28 cellular contexts compared by ENCODE assay signal in the genomic region with DNA sequence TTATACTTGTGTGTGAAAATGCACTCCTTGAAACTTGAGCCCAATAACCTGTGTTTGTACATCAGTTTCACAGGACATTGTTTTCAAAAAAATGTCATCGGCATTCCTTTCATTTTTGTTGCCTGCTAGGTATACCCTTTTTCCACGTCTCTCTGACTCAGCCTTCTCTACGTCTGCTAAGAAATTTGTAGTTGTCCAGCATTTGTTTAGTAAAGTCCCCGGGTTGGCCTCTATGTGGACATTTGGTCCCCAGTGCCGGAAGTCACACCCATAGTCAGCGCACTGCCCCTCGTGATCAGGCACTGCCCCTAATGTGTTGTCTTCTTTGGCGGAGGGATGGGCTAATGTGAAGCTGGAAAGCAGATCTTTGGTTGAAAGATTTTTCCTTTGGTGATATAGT.
"Had no signal": no experiment of that assay in that cellular context is flagged by ENCODE, and none has a peak within 500 bp of the region (broad histone marks: within the 10 kb centered on the region; RNA-seq: fewer than 3 reads in every experiment).

No MANE protein-coding gene starts in this region.

- H3K9me3 ChIP-seq: colonic mucosa, heart right ventricle, lower lobe of right lung, psoas muscle, stomach, suprapubic skin, tibial nerve had no signal

- H3K9ac ChIP-seq: neural progenitor cell, parathyroid adenoma had no signal

- H3K9me3 Mint-ChIP-seq: activated B cell treated with CpG ODN at 0.5 μM for 24 hours; activated CD8-positive, alpha-beta T cell treated with anti-CD3 and anti-CD28 coated beads for 36 hours; activated T-cell treated with anti-CD3 and anti-CD28 coated beads, Interleukin-2, amount 50 U/mL, for 4 hours; neural progenitor cell had no signal

- ATAC-seq: activated CD8-positive, alpha-beta T cell treated with anti-CD3 and anti-CD28 coated beads for 36 hours; activated T-cell treated with anti-CD3 and anti-CD28 coated beads, Interleukin-2, amount 50 U/mL, for 4 hours; activated T-helper 17 cell treated with anti-CD3 and anti-CD28 coated beads, Interleukin-2, amount 50 U/mL, for 72 hours; heart right ventricle; left lobe of liver; lower lobe of right lung; naive thymus-derived CD8-positive, alpha-beta T cell; stimulated activated naive B cell treated with anti-CD40 and anti-IgM and Interleukin-4, amounts not matched to agents 10 μg/mL and 1 μg/mL and 100 μg/mL, for 72 hours had no signal

- H3K79me2 ChIP-seq: parathyroid adenoma had no signal

- H3K27ac Mint-ChIP-seq: activated B cell treated with CpG ODN at 0.5 μM for 24 hours; activated CD8-positive, alpha-beta T cell treated with anti-CD3 and anti-CD28 coated beads for 36 hours; activated T-helper 17 cell treated with anti-CD3 and anti-CD28 coated beads, Interleukin-2, amount 50 U/mL, for 72 hours; naive thymus-derived CD8-positive, alpha-beta T cell; neural progenitor cell; stimulated activated naive B cell treated with anti-CD40 and anti-IgM and Interleukin-4, amounts not matched to agents 10 μg/mL and 1 μg/mL and 100 μg/mL, for 72 hours had no signal

- H3K4me2 ChIP-seq: neural progenitor cell had no signal

- DNase-seq: activated B cell treated with CpG ODN at 0.5 μM for 24 hours; activated CD4-positive, alpha-beta T cell treated with anti-CD3 and anti-CD28 coated beads, Interleukin-2, amount 50 U/mL, for 1 hour; activated CD8-positive, alpha-beta T cell treated with anti-CD3 and anti-CD28 coated beads for 36 hours; activated gamma-delta T cell treated with Interleukin-2 at 50 U/mL for 16 hours; activated naive CD4-positive, alpha-beta T cell treated with anti-CD3 and anti-CD28 coated beads, Interleukin-2, amount 50 U/mL, for 16 hours; activated T-cell treated with anti-CD3 and anti-CD28 coated beads, Interleukin-2, amount 50 U/mL, for 4 hours; amygdala; cerebellar nuclear complex; colonic mucosa; foreskin fibroblast; heart right ventricle; lower lobe of right lung; mesenchymal stem cell; naive thymus-derived CD8-positive, alpha-beta T cell; occipital lobe; psoas muscle; stimulated activated CD4-positive, alpha-beta T cell treated with anti-CD3 and anti-CD28 coated beads, Interleukin-15, amount 100 ng/mL, for 24 hours; stimulated activated CD4-positive, alpha-beta T cell treated with anti-CD3 and anti-CD28 coated beads, Interleukin-2, amount 100 ng/mL, for 24 hours; stimulated activated naive B cell treated with anti-CD40 and anti-IgM and Interleukin-4, amounts not matched to agents 10 μg/mL and 1 μg/mL and 100 μg/mL, for 72 hours; stomach had no signal

- H2AFZ ChIP-seq: neural progenitor cell, parathyroid adenoma had no signal

- H3K4me1 Mint-ChIP-seq: activated B cell treated with CpG ODN at 0.5 μM for 24 hours; activated T-helper 17 cell treated with anti-CD3 and anti-CD28 coated beads, Interleukin-2, amount 50 U/mL, for 72 hours; naive thymus-derived CD8-positive, alpha-beta T cell; stimulated activated naive B cell treated with anti-CD40 and anti-IgM and Interleukin-4, amounts not matched to agents 10 μg/mL and 1 μg/mL and 100 μg/mL, for 72 hours had no signal

- FAIRE-seq: endothelial cell of umbilical vein had no signal

- H3K27me3 ChIP-seq: cardiac muscle cell, colonic mucosa, heart right ventricle, neural progenitor cell, stomach, suprapubic skin, tibial nerve had no signal

- H3K36me3 Mint-ChIP-seq: naive thymus-derived CD8-positive, alpha-beta T cell; neural progenitor cell; stimulated activated naive B cell treated with anti-CD40 and anti-IgM and Interleukin-4, amounts not matched to agents 10 μg/mL and 1 μg/mL and 100 μg/mL, for 72 hours had no signal

- H3K36me3 ChIP-seq: cardiac muscle cell, colonic mucosa, heart right ventricle, lower lobe of right lung, neural progenitor cell, stomach, suprapubic skin, tibial nerve had no signal

- H3K4me1 ChIP-seq: colonic mucosa, parathyroid adenoma had no signal

- H3K4me3 Mint-ChIP-seq: activated B cell treated with CpG ODN at 0.5 μM for 24 hours; activated CD8-positive, alpha-beta T cell treated with anti-CD3 and anti-CD28 coated beads for 36 hours; activated T-cell treated with anti-CD3 and anti-CD28 coated beads, Interleukin-2, amount 50 U/mL, for 4 hours; activated T-helper 17 cell treated with anti-CD3 and anti-CD28 coated beads, Interleukin-2, amount 50 U/mL, for 72 hours; naive thymus-derived CD8-positive, alpha-beta T cell; neural progenitor cell; stimulated activated naive B cell treated with anti-CD40 and anti-IgM and Interleukin-4, amounts not matched to agents 10 μg/mL and 1 μg/mL and 100 μg/mL, for 72 hours had no signal

- H3K4me3 ChIP-seq: cardiac muscle cell, colonic mucosa, heart right ventricle, lower lobe of right lung, neural progenitor cell, psoas muscle, stomach, suprapubic skin, tibial nerve had no signal

- H3K27ac ChIP-seq: cardiac muscle cell, colonic mucosa, lower lobe of right lung, neural progenitor cell, parathyroid adenoma, psoas muscle, suprapubic skin had no signal
